In the genomic region with DNA sequence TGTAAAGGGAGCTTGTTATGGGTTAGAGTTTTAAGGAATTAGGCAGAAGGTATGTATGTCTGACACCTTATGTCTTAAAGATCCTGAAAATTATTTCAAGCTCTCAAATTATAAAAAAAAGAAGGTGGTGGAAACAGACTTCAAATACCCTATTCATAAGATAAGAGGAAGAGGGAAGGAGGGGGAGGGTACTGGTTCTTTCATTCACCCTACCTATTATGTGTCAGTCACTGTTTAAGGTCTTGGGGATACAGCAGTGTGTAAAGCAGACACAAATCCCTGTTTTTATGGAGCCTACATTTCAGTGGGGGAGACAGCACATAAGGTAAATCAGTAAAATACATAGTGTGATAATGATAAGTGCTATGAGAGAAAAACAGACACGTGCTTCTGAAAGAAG, we compare ENCODE assay signal across 19 cellular contexts.
DNase-seq lines count a peak whose midpoint lies in the region; ATAC-seq and TF ChIP-seq lines count a peak whose summit lies in the region.
"Had no signal": no experiment of that assay in that cellular context is flagged by ENCODE, and none has a peak within 500 bp of the region (broad histone marks: within the 10 kb centered on the region; RNA-seq: fewer than 3 reads in every experiment).

No MANE protein-coding gene starts in this region.

- 57% methylated on average over 1 of the region's 1 CpG for WGBS in right cardiac atrium

- in situ Hi-C loops in gastrocnemius medialis (cut with MboI; ENCODE audit: low sequenced_read_pairs in 4 of 4): no loop called here

- H3K36me3 ChIP-seq in left ventricle myocardium inferior (no peaks in the 10 kb centered on the region), iPS-20b (ENCODE audit: insufficient read depth, low read depth, low read length) (no peaks in the 10 kb centered on the region), gastrocnemius medialis (no peaks in the 10 kb centered on the region)
- H3K36me3 ChIP-seq: BLaER1, Peyer's patch had no signal

- no peak for ATAC-seq in right cardiac atrium
- no peak for ATAC-seq in gastrocnemius medialis
- ATAC-seq in GM18873 (IDR thresholded peaks at IDR 0.05; ENCODE audit: low FRiP score, unreplicated experiment): no peak

- TF ChIP-seq POLR2A in gastrocnemius medialis (IDR thresholded peaks at IDR 0.05): no peak

- H3K27ac ChIP-seq in left ventricle myocardium inferior (replicated peaks) (peak overlapping the region; percentile 40), right cardiac atrium (ENCODE audit: low read length) (no peak overlapping the region), VCaP (peak overlapping the region; percentile 28; the same call in 1 of the 2 replicates), iPS-20b (ENCODE audit: low read length) (peak overlapping the region; percentile 70), gastrocnemius medialis (peak overlapping the region in 3 of 4 donors; percentile 42 to 62 (median 56))
- H3K27ac ChIP-seq: BLaER1, Peyer's patch had no signal

- DNase-seq in left ventricle myocardium inferior (no peak), right cardiac atrium (no peak), gastrocnemius medialis (no peak), NOMO-1 treated with DMSO at 0.1 percent for 48 hours (lab: John Stamatoyannopoulos, UW; ENCODE audit: unreplicated experiment) (no peak)
- no peak for DNase-seq in stimulated activated CD4-positive, alpha-beta T cell treated with anti-CD3 and anti-CD28 coated beads, Interleukin-15, amount 100 ng/mL, for 24 hours
- DNase-seq: CD4-positive, CD25-positive, alpha-beta regulatory T cell; IMR-90; KG1; MM.1S; NCI-H1694; NCI-H2029 treated with DMSO at 0.1 percent for 48 hours; NCI-H2227 treated with DMSO at 0.1 percent for 48 hours; NCI-H526 treated with DMSO at 0.1 percent for 48 hours; Peyer's patch; SHP77 treated with DMSO at 0.1 percent for 48 hours had no signal

- H3K4me1 ChIP-seq in left ventricle myocardium inferior (peaks cover 65% of the 10 kb centered on the region), right cardiac atrium (ENCODE audit: control insufficient read depth, insufficient read depth, low read length) (peaks cover 8% of the 10 kb centered on the region), iPS-20b (ENCODE audit: insufficient read depth, low read length) (peaks cover 42% of the 10 kb centered on the region), gastrocnemius medialis (peaks cover 12 to 15% of the 10 kb centered on the region in 2 donors)
- H3K4me1 ChIP-seq: Peyer's patch had no signal

- TF ChIP-seq CTCF in left ventricle myocardium inferior (IDR thresholded peaks at IDR 0.05; ENCODE audit: borderline replicate concordance) (no peak), VCaP (conservative IDR thresholded peaks at IDR 0.05) (no peak), gastrocnemius medialis (IDR thresholded peaks at IDR 0.05 in 4 of 5, conservative IDR thresholded peaks at IDR 0.05 in 1 of 5) (no peak)

- intact Hi-C loops in left ventricle myocardium inferior (cut with micrococcal nuclease) (no loop called here), right cardiac atrium (cut with DNase I) (no loop called here), gastrocnemius medialis (cut with DNase I; ENCODE audit: low total_unique reads) (no loop called here)

- H3K4me3 ChIP-seq in left ventricle myocardium inferior (no peak overlapping the region), right cardiac atrium (ENCODE audit: low read length) (no peak overlapping the region), iPS-20b (ENCODE audit: low read length) (peak overlapping the region; percentile 13; the same call in 1 of the 2 replicates), gastrocnemius medialis (no peak overlapping the region)
- H3K4me3 ChIP-seq: BLaER1, Peyer's patch had no signal

- H3K9ac ChIP-seq in iPS-20b (ENCODE audit: low read depth, low read length): peak overlapping the region; percentile 44; the same call in 1 of the 2 replicates
- H3K9ac ChIP-seq: BLaER1 had no signal

- H3K9me3 ChIP-seq in left ventricle myocardium inferior (replicated peaks) (no peaks in the 10 kb centered on the region), right cardiac atrium (ENCODE audit: control insufficient read depth, low read length) (no peaks in the 10 kb centered on the region), iPS-20b (ENCODE audit: insufficient read depth, low read depth, low read length) (no peaks in the 10 kb centered on the region), gastrocnemius medialis (no peaks in the 10 kb centered on the region)
- H3K9me3 ChIP-seq: BLaER1, Peyer's patch had no signal

- H3K27me3 ChIP-seq in left ventricle myocardium inferior (ENCODE audit: low read depth) (no peaks in the 10 kb centered on the region), right cardiac atrium (ENCODE audit: control insufficient read depth, insufficient read depth) (no peaks in the 10 kb centered on the region), iPS-20b (ENCODE audit: insufficient read depth, low read length) (no peaks in the 10 kb centered on the region), gastrocnemius medialis (no peaks in the 10 kb centered on the region)
- H3K27me3 ChIP-seq: BLaER1, Peyer's patch had no signal
